Comparison of ENCODE assay signal across 15 cellular contexts in genomic region chr6:106705156-106705555, GRCh38.
"Had no signal": no experiment of that assay in that cellular context is flagged by ENCODE, and none has a peak within 500 bp of the region (broad histone marks: within the 10 kb centered on the region; RNA-seq: fewer than 3 reads in every experiment).

No MANE protein-coding gene starts in this region.

- H3K4me1 ChIP-seq: esophagus muscularis mucosa, gastrocnemius medialis, heart right ventricle, sigmoid colon had no signal

- ATAC-seq: gastrocnemius medialis; heart right ventricle; naive thymus-derived CD8-positive, alpha-beta T cell had no signal

- H3K4me3 ChIP-seq: esophagus muscularis mucosa, gastrocnemius medialis, heart right ventricle, sigmoid colon, skin epidermis had no signal

- H3K36me3 ChIP-seq: esophagus muscularis mucosa, gastrocnemius medialis, heart right ventricle, sigmoid colon had no signal

- DNase-seq: cortex of kidney; effector memory CD4-positive, alpha-beta T cell; gastrocnemius medialis; heart right ventricle; hypothalamus; kidney glomerular epithelial cell; naive thymus-derived CD8-positive, alpha-beta T cell; posterior cingulate gyrus; sigmoid colon; stimulated activated CD4-positive, alpha-beta T cell treated with anti-CD3 and anti-CD28 coated beads, Interleukin-2, amount 100 ng/mL, for 24 hours; stimulated activated CD4-positive, alpha-beta T cell treated with anti-CD3 and anti-CD28 coated beads, Interleukin-4, amount 100 ng/mL, for 4 hours; stimulated activated naive CD4-positive, alpha-beta T cell; trophoblast cell had no signal

- H3K27ac Mint-ChIP-seq: naive thymus-derived CD8-positive, alpha-beta T cell had no signal

- H3K4me3 Mint-ChIP-seq: naive thymus-derived CD8-positive, alpha-beta T cell had no signal

- H3K9me3 ChIP-seq: esophagus muscularis mucosa, gastrocnemius medialis, heart right ventricle had no signal

- H3K27ac ChIP-seq: esophagus muscularis mucosa, gastrocnemius medialis, heart right ventricle, sigmoid colon, skin epidermis had no signal

- H3K27me3 ChIP-seq: gastrocnemius medialis, sigmoid colon had no signal
